Comparison of ENCODE assay signal across 8 cellular contexts in the genomic region with DNA sequence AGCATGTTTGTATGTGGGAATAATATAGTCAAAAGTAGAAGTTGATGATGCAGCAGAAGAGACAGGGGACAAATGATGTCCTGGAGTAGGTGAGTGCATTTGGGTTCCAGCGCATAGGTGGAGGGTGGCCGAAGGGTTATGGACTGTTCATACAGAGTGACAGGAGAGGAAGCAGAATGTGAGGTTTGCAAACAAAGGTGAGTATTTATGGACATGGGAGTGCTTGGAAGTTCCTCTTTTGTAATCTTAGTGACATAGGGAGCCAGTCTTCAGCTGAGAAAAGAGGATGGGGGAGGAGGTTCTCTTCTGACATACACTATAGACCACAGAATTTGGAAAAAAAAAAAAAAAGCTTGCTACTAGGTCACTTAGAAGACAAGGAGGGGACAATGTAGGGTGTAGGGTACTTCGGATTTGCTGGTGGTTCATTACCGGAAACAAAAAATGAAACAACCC.
DNase-seq lines count a peak whose midpoint lies in the region; ATAC-seq, FAIRE-seq and TF ChIP-seq lines count a peak whose summit lies in the region.

No MANE protein-coding gene starts in this region.

- 55% methylated on average over 4 of the region's 4 CpGs for WGBS in right lobe of liver (ENCODE audit: insufficient coverage, low coverage, low lambda C conversion rate, missing lambda C conversion rate)

- in situ Hi-C loops in GM13977 (cut with MboI; ENCODE audit: low pct_unique_long_range_greater_than_20kb, low sequenced_read_pairs, unreplicated experiment) = no loop called here

- no peak for FAIRE-seq in kidney (lab: Jason Lieb, UNC)

- peaks cover 13% of the 10 kb centered on the region for H3K4me1 ChIP-seq in SJSA1 (replicated peaks)
- H3K4me1 ChIP-seq in right lobe of liver = peaks cover 0 to 31% (median 5%) of the 10 kb centered on the region in 4 donors
- H3K4me1 ChIP-seq in kidney (ENCODE audit: control insufficient read depth in 1 of 2, insufficient read depth in 1 of 2, low read depth in 1 of 2, low read length in 2 of 2) = peaks cover 8 to 20% of the 10 kb centered on the region in 2 donors

- TF ChIP-seq POLR2A in right lobe of liver (IDR thresholded peaks at IDR 0.05) = no peak

- ATAC-seq in GM18519 (IDR thresholded peaks at IDR 0.05; ENCODE audit: low FRiP score, unreplicated experiment) (peak; percentile 33), HG02938 (IDR thresholded peaks at IDR 0.05; ENCODE audit: unreplicated experiment) (peak; percentile 55), right lobe of liver (peak in 3 of 4 donors; percentile 17 to 33 (median 28))

- TF ChIP-seq CTCF in right lobe of liver (IDR thresholded peaks at IDR 0.05) (no peak), GM13977 (IDR thresholded peaks at IDR 0.05; ENCODE audit: extremely low read depth, insufficient read depth, missing control alignments) (no peak), kidney (IDR thresholded peaks at IDR 0.05; ENCODE audit: borderline replicate concordance, extremely low read depth, insufficient read depth) (no peak)

- H3K27ac ChIP-seq in SJSA1 (no peak overlapping the region), right lobe of liver (peak overlapping the region; percentile 62 to 78 (median 64)), kidney (ENCODE audit: low read depth in 2 of 2, low read length in 2 of 2) (peak overlapping the region in 1 of 2 donors; percentile 59)

- intact Hi-C loops in right lobe of liver (cut with DNase I) (no loop called here), kidney (cut with DNase I) (no loop called here)

- H3K4me3 ChIP-seq in SJSA1 (peak overlapping the region; percentile 21), right lobe of liver (peak overlapping the region in 1 of 3 donors; percentile 31), kidney (ENCODE audit: low read length in 2 of 2) (peak overlapping the region in 1 of 2 donors; percentile 7)

- H3K27me3 ChIP-seq in SJSA1 (replicated peaks) = no peaks in the 10 kb centered on the region
- no peaks in the 10 kb centered on the region for H3K27me3 ChIP-seq in right lobe of liver

- no peak for DNase-seq in SJSA1 (ENCODE audit: low read depth in 1 of 2, low spot score in 2 of 2)
- no peak for DNase-seq in right lobe of liver
- no peak for DNase-seq in GM13977 (ENCODE audit: low spot score)
- DNase-seq in Ammon's horn (ENCODE audit: low spot score) = no peak
- DNase-seq in kidney = no peak
- no peak for DNase-seq in cerebellar cortex (ENCODE audit: low spot score)

- H3K36me3 ChIP-seq in SJSA1 (no peaks in the 10 kb centered on the region), right lobe of liver (no peaks in the 10 kb centered on the region), kidney (ENCODE audit: control insufficient read depth in 1 of 2, insufficient read depth in 2 of 2, low read length in 2 of 2) (no peaks in the 10 kb centered on the region)

- H3K9me3 ChIP-seq in SJSA1 (replicated peaks) = no peaks in the 10 kb centered on the region
- no peaks in the 10 kb centered on the region for H3K9me3 ChIP-seq in right lobe of liver
- no peaks in the 10 kb centered on the region for H3K9me3 ChIP-seq in kidney (ENCODE audit: control insufficient read depth in 1 of 2, low read length in 2 of 2)

- no peak overlapping the region for H3K9ac ChIP-seq in kidney (ENCODE audit: low read length in 2 of 2)
